ENCODE assay signal across 1 cellular context in the genomic region with DNA sequence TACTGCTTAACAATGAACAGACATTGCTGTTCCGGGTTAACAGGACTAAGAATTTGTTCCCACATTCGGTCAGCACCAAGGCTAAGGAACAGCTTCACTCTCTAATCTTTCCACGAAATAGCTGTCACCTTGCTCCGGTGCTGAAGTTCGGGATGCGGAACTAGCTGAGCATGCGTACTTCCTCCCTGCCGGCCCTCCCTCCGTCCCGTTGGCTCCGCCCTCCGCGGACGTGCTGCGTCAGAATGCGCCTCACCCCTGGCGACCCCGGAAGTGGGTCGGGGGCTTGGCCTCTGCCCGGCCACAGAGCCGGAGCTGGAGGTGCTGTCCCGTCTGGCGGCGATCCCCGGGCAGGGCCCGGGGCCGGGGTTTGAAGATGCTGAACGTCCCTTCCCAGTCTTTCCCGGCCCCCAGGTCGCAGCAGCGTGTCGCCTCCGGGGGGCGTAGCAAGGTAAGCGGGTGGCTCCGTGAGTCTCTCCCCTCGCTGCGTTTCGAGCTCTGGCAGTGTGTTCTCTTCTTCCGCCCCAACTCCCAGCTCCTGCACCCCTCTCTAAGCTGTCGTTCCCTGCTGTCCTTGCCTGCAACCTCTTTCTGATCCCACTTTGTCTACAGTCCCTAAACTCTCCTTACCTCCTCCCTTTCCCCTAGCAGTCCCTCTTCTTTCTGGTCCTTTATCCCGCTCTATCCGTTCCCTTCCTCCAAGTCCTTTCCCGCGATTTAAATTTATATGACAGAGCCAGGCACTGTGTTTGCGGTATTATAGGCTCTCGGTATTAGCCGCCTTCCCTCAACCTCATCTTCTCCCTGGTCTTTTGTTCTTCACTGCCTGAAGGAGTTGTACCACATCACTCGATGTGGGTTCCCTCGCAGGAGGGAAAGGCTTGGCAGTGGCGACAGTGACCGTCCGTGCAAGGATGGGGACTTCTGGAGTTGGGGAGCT.
A peak's percentile ranks its signal among the peaks of the same experiment; 100 is the strongest.
TF ChIP-seq lines count a peak whose summit lies in the region.

A gene with protein sequence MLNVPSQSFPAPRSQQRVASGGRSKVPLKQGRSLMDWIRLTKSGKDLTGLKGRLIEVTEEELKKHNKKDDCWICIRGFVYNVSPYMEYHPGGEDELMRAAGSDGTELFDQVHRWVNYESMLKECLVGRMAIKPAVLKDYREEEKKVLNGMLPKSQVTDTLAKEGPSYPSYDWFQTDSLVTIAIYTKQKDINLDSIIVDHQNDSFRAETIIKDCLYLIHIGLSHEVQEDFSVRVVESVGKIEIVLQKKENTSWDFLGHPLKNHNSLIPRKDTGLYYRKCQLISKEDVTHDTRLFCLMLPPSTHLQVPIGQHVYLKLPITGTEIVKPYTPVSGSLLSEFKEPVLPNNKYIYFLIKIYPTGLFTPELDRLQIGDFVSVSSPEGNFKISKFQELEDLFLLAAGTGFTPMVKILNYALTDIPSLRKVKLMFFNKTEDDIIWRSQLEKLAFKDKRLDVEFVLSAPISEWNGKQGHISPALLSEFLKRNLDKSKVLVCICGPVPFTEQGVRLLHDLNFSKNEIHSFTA (plus strand): TSS at position 280 of the 937 bp plus-strand sequence. CDS start 94 bp downstream, at position 374.

TF ChIP-seq in WTC11, 78 proteins besides CTCF, POLR2A, EP300 and RAD21 (continued from another document):
- TF ChIP-seq, protein P1, sequence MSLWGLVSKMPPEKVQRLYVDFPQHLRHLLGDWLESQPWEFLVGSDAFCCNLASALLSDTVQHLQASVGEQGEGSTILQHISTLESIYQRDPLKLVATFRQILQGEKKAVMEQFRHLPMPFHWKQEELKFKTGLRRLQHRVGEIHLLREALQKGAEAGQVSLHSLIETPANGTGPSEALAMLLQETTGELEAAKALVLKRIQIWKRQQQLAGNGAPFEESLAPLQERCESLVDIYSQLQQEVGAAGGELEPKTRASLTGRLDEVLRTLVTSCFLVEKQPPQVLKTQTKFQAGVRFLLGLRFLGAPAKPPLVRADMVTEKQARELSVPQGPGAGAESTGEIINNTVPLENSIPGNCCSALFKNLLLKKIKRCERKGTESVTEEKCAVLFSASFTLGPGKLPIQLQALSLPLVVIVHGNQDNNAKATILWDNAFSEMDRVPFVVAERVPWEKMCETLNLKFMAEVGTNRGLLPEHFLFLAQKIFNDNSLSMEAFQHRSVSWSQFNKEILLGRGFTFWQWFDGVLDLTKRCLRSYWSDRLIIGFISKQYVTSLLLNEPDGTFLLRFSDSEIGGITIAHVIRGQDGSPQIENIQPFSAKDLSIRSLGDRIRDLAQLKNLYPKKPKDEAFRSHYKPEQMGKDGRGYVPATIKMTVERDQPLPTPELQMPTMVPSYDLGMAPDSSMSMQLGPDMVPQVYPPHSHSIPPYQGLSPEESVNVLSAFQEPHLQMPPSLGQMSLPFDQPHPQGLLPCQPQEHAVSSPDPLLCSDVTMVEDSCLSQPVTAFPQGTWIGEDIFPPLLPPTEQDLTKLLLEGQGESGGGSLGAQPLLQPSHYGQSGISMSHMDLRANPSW (CRISPR knock-in tag; conservative IDR thresholded peaks at IDR 0.05; ENCODE audit: low read depth) = no peak
- TF ChIP-seq ZNF317 (CRISPR knock-in tag; IDR thresholded peaks at IDR 0.05; ENCODE audit: borderline replicate concordance, low read depth) (no peak), IRF2 (CRISPR knock-in tag; IDR thresholded peaks at IDR 0.05; ENCODE audit: borderline replicate concordance, low read depth) (no peak; the same call in 1 of the 2 replicates), MXD4 (CRISPR knock-in tag; IDR thresholded peaks at IDR 0.05; ENCODE audit: borderline replicate concordance) (no peak), ZNF232 (CRISPR knock-in tag; IDR thresholded peaks at IDR 0.05) (peak; percentile 97), GRHL2 (CRISPR knock-in tag; IDR thresholded peaks at IDR 0.05; ENCODE audit: insufficient replicate concordance, severe bottlenecking) (no peak)
- TF ChIP-seq, protein P2, sequence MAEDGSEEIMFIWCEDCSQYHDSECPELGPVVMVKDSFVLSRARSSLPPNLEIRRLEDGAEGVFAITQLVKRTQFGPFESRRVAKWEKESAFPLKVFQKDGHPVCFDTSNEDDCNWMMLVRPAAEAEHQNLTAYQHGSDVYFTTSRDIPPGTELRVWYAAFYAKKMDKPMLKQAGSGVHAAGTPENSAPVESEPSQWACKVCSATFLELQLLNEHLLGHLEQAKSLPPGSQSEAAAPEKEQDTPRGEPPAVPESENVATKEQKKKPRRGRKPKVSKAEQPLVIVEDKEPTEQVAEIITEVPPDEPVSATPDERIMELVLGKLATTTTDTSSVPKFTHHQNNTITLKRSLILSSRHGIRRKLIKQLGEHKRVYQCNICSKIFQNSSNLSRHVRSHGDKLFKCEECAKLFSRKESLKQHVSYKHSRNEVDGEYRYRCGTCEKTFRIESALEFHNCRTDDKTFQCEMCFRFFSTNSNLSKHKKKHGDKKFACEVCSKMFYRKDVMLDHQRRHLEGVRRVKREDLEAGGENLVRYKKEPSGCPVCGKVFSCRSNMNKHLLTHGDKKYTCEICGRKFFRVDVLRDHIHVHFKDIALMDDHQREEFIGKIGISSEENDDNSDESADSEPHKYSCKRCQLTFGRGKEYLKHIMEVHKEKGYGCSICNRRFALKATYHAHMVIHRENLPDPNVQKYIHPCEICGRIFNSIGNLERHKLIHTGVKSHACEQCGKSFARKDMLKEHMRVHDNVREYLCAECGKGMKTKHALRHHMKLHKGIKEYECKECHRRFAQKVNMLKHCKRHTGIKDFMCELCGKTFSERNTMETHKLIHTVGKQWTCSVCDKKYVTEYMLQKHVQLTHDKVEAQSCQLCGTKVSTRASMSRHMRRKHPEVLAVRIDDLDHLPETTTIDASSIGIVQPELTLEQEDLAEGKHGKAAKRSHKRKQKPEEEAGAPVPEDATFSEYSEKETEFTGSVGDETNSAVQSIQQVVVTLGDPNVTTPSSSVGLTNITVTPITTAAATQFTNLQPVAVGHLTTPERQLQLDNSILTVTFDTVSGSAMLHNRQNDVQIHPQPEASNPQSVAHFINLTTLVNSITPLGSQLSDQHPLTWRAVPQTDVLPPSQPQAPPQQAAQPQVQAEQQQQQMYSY (CRISPR knock-in tag; IDR thresholded peaks at IDR 0.05) = peak; percentile 76
